In genomic region chr4:11545651-11546050, GRCh38 we compare ENCODE assay signal across 22 cellular contexts.
"Had no signal": no experiment of that assay in that cellular context is flagged by ENCODE, and none has a peak within 500 bp of the region (broad histone marks: within the 10 kb centered on the region; RNA-seq: fewer than 3 reads in every experiment).

No MANE protein-coding gene starts in this region.

- H3K9me3 Mint-ChIP-seq: immature natural killer cell, mesothelial cell of epicardium had no signal

- H2AFZ ChIP-seq: hepatocyte had no signal

- DNase-seq: dermis blood vessel endothelial cell; dorsolateral prefrontal cortex; effector CD4-positive, alpha-beta T cell; effector memory CD4-positive, alpha-beta T cell; heart left ventricle; hypothalamus; immature natural killer cell; islet precursor cell; left cardiac atrium; left lung; left ventricle myocardium superior; lower lobe of right lung; mesenchymal stem cell; mucosa of descending colon had no signal

- H3K4me3 ChIP-seq: coronary artery, dorsolateral prefrontal cortex, esophagus muscularis mucosa, gastroesophageal sphincter, heart left ventricle, hepatocyte, left lung, lower lobe of right lung, mucosa of descending colon had no signal

- H3K36me3 Mint-ChIP-seq: immature natural killer cell, mesothelial cell of epicardium had no signal

- H3K36me3 ChIP-seq: esophagus muscularis mucosa, gastroesophageal sphincter, heart left ventricle, left lung, lower lobe of right lung had no signal

- H3K27me3 ChIP-seq: dorsolateral prefrontal cortex, esophagus muscularis mucosa, foreskin keratinocyte, gastroesophageal sphincter, heart left ventricle, hepatocyte, left lung had no signal

- H3K27ac ChIP-seq: coronary artery, dorsolateral prefrontal cortex, esophagus muscularis mucosa, gastroesophageal sphincter, heart left ventricle, hepatocyte, left lung, lower lobe of right lung had no signal

- H3K79me2 ChIP-seq: hepatocyte had no signal

- H3K4me1 ChIP-seq: gastroesophageal sphincter, left lung, lower lobe of right lung had no signal

- H3K4me2 ChIP-seq: hepatocyte had no signal

- FAIRE-seq: colon, frontal cortex had no signal

- H3K4me3 Mint-ChIP-seq: immature natural killer cell, mesothelial cell of epicardium had no signal

- H3K9me3 ChIP-seq: esophagus muscularis mucosa, gastroesophageal sphincter, heart left ventricle, left lung, lower lobe of right lung, mucosa of descending colon had no signal

- ATAC-seq: gastroesophageal sphincter, heart left ventricle, left cardiac atrium, left lung, left ventricle myocardium superior, lower lobe of right lung, mucosa of descending colon had no signal

- H3K4me1 Mint-ChIP-seq: immature natural killer cell had no signal

- H3K27ac Mint-ChIP-seq: immature natural killer cell, mesothelial cell of epicardium had no signal
